ENCODE assay signal across 38 cellular contexts in genomic region chr22:27382947-27383346, GRCh38.
"Had no signal": no experiment of that assay in that cellular context is flagged by ENCODE, and none has a peak within 500 bp of the region (broad histone marks: within the 10 kb centered on the region; RNA-seq: fewer than 3 reads in every experiment).

No MANE protein-coding gene starts in this region.

- H3K4me2 ChIP-seq: SK-N-SH had no signal

- H3K4me3 ChIP-seq: adrenal gland, body of pancreas, Peyer's patch, SJSA1 had no signal

- H3K9me3 Mint-ChIP-seq: activated CD4-positive, alpha-beta T cell treated with anti-CD3 and anti-CD28 coated beads, Interleukin-2, amount 10 ng/mL, durations not matched to agents 7 days and 5 days; activated naive CD4-positive, alpha-beta T cell treated with anti-CD3 and anti-CD28 coated beads for 36 hours; activated naive CD4-positive, alpha-beta T cell treated with anti-CD3 and anti-CD28 coated beads, Interleukin-2, amount 50 U/mL, for 72 hours; activated T-cell treated with anti-CD3 and anti-CD28 coated beads, Interleukin-2, amount 50 U/mL, for 4 hours; activated T-helper 1 cell treated with anti-CD3 and anti-CD28 coated beads, Interleukin-12 subunit alpha, Interleukin-12 subunit beta, Interleukin-2, Interleukin-4 antibody, amounts not matched to agents 30 ng/mL and 10 ng/mL and 1 ng/mL, durations not matched to agents 14 hours and 24 hours and 36 hours; T-helper 1 cell treated with Interleukin-12 subunit alpha and Interleukin-12 subunit beta and Interleukin-4 antibody, amounts not matched to agents 30 μg/mL and 1 μg/mL, for 36 hours; T-helper 2 cell treated with Interferon-gamma antibody and Interleukin-4, amounts not matched to agents 5 μg/mL and 100 μg/mL, for 36 hours had no signal

- H3K27ac Mint-ChIP-seq: activated CD4-positive, alpha-beta T cell treated with anti-CD3 and anti-CD28 coated beads for 36 hours; activated CD4-positive, alpha-beta T cell treated with anti-CD3 and anti-CD28 coated beads, Interleukin-2, amount 10 ng/mL, durations not matched to agents 7 days and 5 days; activated CD8-positive, alpha-beta T cell treated with anti-CD3 and anti-CD28 coated beads, Interleukin-2, amount 10 ng/mL, durations not matched to agents 7 days and 5 days; activated naive CD4-positive, alpha-beta T cell treated with anti-CD3 and anti-CD28 coated beads for 36 hours; activated naive CD4-positive, alpha-beta T cell treated with anti-CD3 and anti-CD28 coated beads, Interleukin-2, amount 50 U/mL, for 72 hours; activated T-helper 1 cell treated with anti-CD3 and anti-CD28 coated beads, Interleukin-12 subunit alpha, Interleukin-12 subunit beta, Interleukin-2, Interleukin-4 antibody, amounts not matched to agents 30 ng/mL and 10 ng/mL and 1 ng/mL, durations not matched to agents 14 hours and 24 hours and 36 hours; T-helper 1 cell treated with Interleukin-12 subunit alpha and Interleukin-12 subunit beta and Interleukin-4 antibody, amounts not matched to agents 30 μg/mL and 1 μg/mL, for 36 hours; T-helper 2 cell treated with Interferon-gamma antibody and Interleukin-4, amounts not matched to agents 5 μg/mL and 100 μg/mL, for 36 hours had no signal

- ATAC-seq: activated CD4-positive, alpha-beta T cell treated with anti-CD3 and anti-CD28 coated beads for 36 hours; activated CD4-positive, CD25-positive, alpha-beta regulatory T cell treated with anti-CD3 and anti-CD28 coated beads, Interleukin-2, amount 50 U/mL, for 24 hours; activated CD8-positive, alpha-beta T cell treated with anti-CD3 and anti-CD28 coated beads, Interleukin-2, amount 10 ng/mL, durations not matched to agents 7 days and 5 days; activated naive CD4-positive, alpha-beta T cell treated with anti-CD3 and anti-CD28 coated beads, Interleukin-2, amount 50 U/mL, for 72 hours; activated T-cell treated with anti-CD3 and anti-CD28 coated beads, Interleukin-2, amount 50 U/mL, for 4 hours; body of pancreas; PC-3 had no signal

- H3K27ac ChIP-seq: adrenal gland, body of pancreas, Peyer's patch, SJSA1 had no signal

- H3K36me3 Mint-ChIP-seq: activated naive CD4-positive, alpha-beta T cell treated with anti-CD3 and anti-CD28 coated beads, Interleukin-2, amount 50 U/mL, for 72 hours had no signal

- H3K4me3 Mint-ChIP-seq: activated CD4-positive, alpha-beta T cell treated with anti-CD3 and anti-CD28 coated beads for 36 hours; activated CD4-positive, alpha-beta T cell treated with anti-CD3 and anti-CD28 coated beads, Interleukin-2, amount 10 ng/mL, durations not matched to agents 7 days and 5 days; activated CD8-positive, alpha-beta T cell treated with anti-CD3 and anti-CD28 coated beads, Interleukin-2, amount 10 ng/mL, durations not matched to agents 7 days and 5 days; activated naive CD4-positive, alpha-beta T cell treated with anti-CD3 and anti-CD28 coated beads for 36 hours; activated T-cell treated with anti-CD3 and anti-CD28 coated beads, Interleukin-2, amount 50 U/mL, for 4 hours; activated T-helper 1 cell treated with anti-CD3 and anti-CD28 coated beads, Interleukin-12 subunit alpha, Interleukin-12 subunit beta, Interleukin-2, Interleukin-4 antibody, amounts not matched to agents 30 ng/mL and 10 ng/mL and 1 ng/mL, durations not matched to agents 14 hours and 24 hours and 36 hours; T-helper 1 cell treated with Interleukin-12 subunit alpha and Interleukin-12 subunit beta and Interleukin-4 antibody, amounts not matched to agents 30 μg/mL and 1 μg/mL, for 36 hours; T-helper 2 cell treated with Interferon-gamma antibody and Interleukin-4, amounts not matched to agents 5 μg/mL and 100 μg/mL, for 36 hours had no signal

- H3K4me1 Mint-ChIP-seq: activated CD4-positive, alpha-beta T cell treated with anti-CD3 and anti-CD28 coated beads for 36 hours; activated CD4-positive, alpha-beta T cell treated with anti-CD3 and anti-CD28 coated beads, Interleukin-2, amount 10 ng/mL, durations not matched to agents 7 days and 5 days had no signal

- H3K36me3 ChIP-seq: adrenal gland, Peyer's patch, SJSA1 had no signal

- H3K9me3 ChIP-seq: adrenal gland, body of pancreas, Peyer's patch, SJSA1, SK-N-SH had no signal

- H3K27me3 Mint-ChIP-seq: activated CD4-positive, alpha-beta T cell treated with anti-CD3 and anti-CD28 coated beads, Interleukin-2, amount 10 ng/mL, durations not matched to agents 7 days and 5 days had no signal

- H3K4me1 ChIP-seq: adrenal gland, Peyer's patch, SJSA1 had no signal

- H3K27me3 ChIP-seq: body of pancreas, Peyer's patch had no signal

- DNase-seq: activated CD4-positive, alpha-beta T cell treated with anti-CD3 and anti-CD28 coated beads for 36 hours; activated CD4-positive, alpha-beta T cell treated with anti-CD3 and anti-CD28 coated beads, Interleukin-2, amount 10 ng/mL, durations not matched to agents 7 days and 5 days; activated CD4-positive, alpha-beta T cell treated with anti-CD3 and anti-CD28 coated beads, Interleukin-2, amount 50 U/mL, for 48 hours; activated CD8-positive, alpha-beta T cell treated with anti-CD3 and anti-CD28 coated beads, Interleukin-2, amount 10 ng/mL, durations not matched to agents 7 days and 5 days; activated gamma-delta T cell treated with Interleukin-2 at 50 U/mL for 16 hours; activated naive CD4-positive, alpha-beta T cell treated with anti-CD3 and anti-CD28 coated beads for 36 hours; activated T-cell treated with anti-CD3 and anti-CD28 coated beads, Interleukin-2, amount 50 U/mL, for 4 hours; adrenal gland; body of pancreas; central memory CD4-positive, alpha-beta T cell; KG1; MM.1S; MV-4-11; NCI-H1092 treated with DMSO at 0.1 percent for 48 hours; NCI-H1417; NCI-H146; NCI-H187; NCI-H2029 treated with DMSO at 0.1 percent for 48 hours; NCI-H2107; NCI-H2171 treated with DMSO at 0.1 percent for 48 hours; NCI-H2227 treated with DMSO at 0.1 percent for 48 hours; NCI-H446; NCI-H510A treated with DMSO at 0.1 percent for 48 hours; NCI-H69; PC-3; Peyer's patch; RPMI8226; SHP77 treated with DMSO at 0.1 percent for 48 hours; SK-N-SH had no signal

- H3K9ac ChIP-seq: SK-N-SH had no signal

- FAIRE-seq: astrocyte, bronchial epithelial cell, TTC549 had no signal
